8 cellular contexts compared by ENCODE assay signal in genomic region chr2:155908567-155908966, GRCh38.
"Had no signal": no experiment of that assay in that cellular context is flagged by ENCODE, and none has a peak within 500 bp of the region (broad histone marks: within the 10 kb centered on the region; RNA-seq: fewer than 3 reads in every experiment).

No MANE protein-coding gene starts in this region.

- ATAC-seq: GM12878 had no signal

- H3K4me3 ChIP-seq: GM12878 had no signal

- DNase-seq: GDM1, GF-D8 had no signal

- FAIRE-seq: G401.6, GM12878, GM12891, GM12892, GM18507, GM19239 had no signal
